Comparison of ENCODE assay signal across 8 cellular contexts in the genomic region with DNA sequence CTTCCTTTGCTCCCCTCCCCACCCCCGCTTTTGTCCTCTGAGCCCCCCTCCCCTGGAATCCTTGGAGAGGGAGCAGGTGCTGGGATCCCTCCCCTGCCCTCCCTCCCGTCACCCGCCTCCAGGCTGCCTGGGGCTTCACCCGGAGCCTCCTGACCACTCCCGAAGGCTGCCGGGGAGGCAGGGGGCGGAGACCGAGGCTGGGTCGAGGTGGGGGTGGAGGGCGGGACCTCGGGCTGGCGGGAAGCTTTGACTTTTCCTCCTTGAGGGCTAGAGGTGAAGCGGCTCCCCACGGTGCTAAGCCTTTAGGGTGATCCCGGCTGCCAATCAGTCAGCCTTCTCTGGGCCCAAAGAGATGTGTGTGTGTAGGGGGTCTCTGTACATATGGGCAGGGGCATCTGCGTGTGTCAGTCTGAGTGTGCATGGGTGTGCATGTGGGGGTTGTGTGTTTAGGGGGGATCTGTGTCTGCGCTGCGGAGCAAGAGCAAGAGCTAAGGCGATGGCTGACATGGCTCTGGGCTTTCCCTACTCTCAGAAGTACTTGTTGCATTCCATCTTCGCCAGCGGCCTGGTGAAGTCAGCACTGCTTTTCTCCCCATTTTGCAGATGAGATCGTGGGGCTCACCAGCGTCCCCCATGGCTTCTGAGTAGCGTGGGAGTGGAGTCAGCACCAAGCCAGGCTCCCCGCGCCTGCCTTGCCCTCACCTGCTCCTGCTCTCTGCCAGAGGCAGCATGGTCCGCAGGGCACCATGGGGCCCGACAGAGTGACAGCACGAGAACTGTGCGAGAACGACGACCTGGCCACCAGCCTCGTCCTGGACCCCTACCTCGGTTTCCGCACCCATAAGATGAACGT. TPM values are rescaled to one million over a fixed set of nuclear protein-coding genes. Genes with fewer than 3 reads are reported as not detected.
DNase-seq lines count a peak whose midpoint lies in the region; ATAC-seq, FAIRE-seq and TF ChIP-seq lines count a peak whose summit lies in the region.

No MANE protein-coding gene starts in this region.

- peak overlapping the region; percentile 77 for H3K4me3 ChIP-seq in BE2C (ENCODE audit: low read depth, low read length)
- H3K4me3 ChIP-seq in OCI-LY1 (ENCODE audit: low read depth, low read length, poor library complexity, severe bottlenecking): peak overlapping the region; percentile 73
- H3K4me3 ChIP-seq in pancreas: peak overlapping the region in 3 of 4 donors; percentile 14 to 62 (median 57)
- H3K4me3 ChIP-seq in urinary bladder (ENCODE audit: low read depth, low read length): peak overlapping the region; percentile 75

- H3K9me3 Mint-ChIP-seq in activated T-helper 17 cell treated with anti-CD3 and anti-CD28 coated beads, Interleukin-2, amount 50 U/mL, for 72 hours: no peaks in the 10 kb centered on the region

- H3K4me1 ChIP-seq in BE2C: peaks cover 4% of the 10 kb centered on the region
- H3K4me1 ChIP-seq in OCI-LY1 (ENCODE audit: insufficient read depth, low read length, severe bottlenecking): peaks cover 25% of the 10 kb centered on the region
- no peaks in the 10 kb centered on the region for H3K4me1 ChIP-seq in pancreas
- H3K4me1 ChIP-seq in urinary bladder (ENCODE audit: insufficient read depth): no peaks in the 10 kb centered on the region

- peak overlapping the region; percentile 89 for H3K4me3 Mint-ChIP-seq in activated T-helper 17 cell treated with anti-CD3 and anti-CD28 coated beads, Interleukin-2, amount 50 U/mL, for 72 hours

- intact Hi-C loops in pancreas (cut with DNase I): no loop called here

- H3K9ac ChIP-seq in OCI-LY1 (ENCODE audit: low read length): peak overlapping the region; percentile 85

- no peak for TF ChIP-seq CTCF in BE2C (IDR thresholded peaks at IDR 0.05; ENCODE audit: low read depth, low read length)
- no peak for TF ChIP-seq CTCF in OCI-LY1 (IDR thresholded peaks at IDR 0.05; ENCODE audit: low read length)
- no peak for TF ChIP-seq CTCF in pancreas (IDR thresholded peaks at IDR 0.05)

- H3K4me2 ChIP-seq in OCI-LY1 (ENCODE audit: low read length): peak overlapping the region; percentile 89

- FAIRE-seq in HTR-8/SVneo (lab: Jason Lieb, UNC) (peak; percentile 46), pancreas (lab: Jason Lieb, UNC) (no peak)

- H3K27me3 ChIP-seq in BE2C: no peaks in the 10 kb centered on the region
- H3K27me3 ChIP-seq in OCI-LY1 (ENCODE audit: insufficient read depth, low read length): no peaks in the 10 kb centered on the region
- no peaks in the 10 kb centered on the region for H3K27me3 ChIP-seq in pancreas

- H3K9me2 ChIP-seq in OCI-LY1 (ENCODE audit: low read depth, low read length): no peaks in the 10 kb centered on the region

- no peaks in the 10 kb centered on the region for H3F3A ChIP-seq in OCI-LY1 (ENCODE audit: insufficient read depth, low read length)

- H3K36me3 ChIP-seq in BE2C (peaks cover 9% of the 10 kb centered on the region; the same call in 1 of the 2 replicates), OCI-LY1 (ENCODE audit: insufficient read depth, low read length) (peaks cover 14% of the 10 kb centered on the region), pancreas (peaks cover 0 to 4% (median 0%) of the 10 kb centered on the region in 3 donors), urinary bladder (ENCODE audit: insufficient read depth) (no peaks in the 10 kb centered on the region)

- no peaks in the 10 kb centered on the region for H4K20me1 ChIP-seq in OCI-LY1 (ENCODE audit: insufficient read depth, low read length)

- no peak overlapping the region for H2AFZ ChIP-seq in OCI-LY1 (ENCODE audit: low read length)

- DNase-seq in BE2C: peak; percentile 83
- DNase-seq in HTR-8/SVneo (ENCODE audit: insufficient read length, low spot score): peak; percentile 58
- DNase-seq in globus pallidus (ENCODE audit: low spot score): peak; percentile 57
- DNase-seq in pancreas: peak; percentile 65 to 87 (median 81)

- peaks cover 32% of the 10 kb centered on the region for H3K36me3 Mint-ChIP-seq in activated T-helper 17 cell treated with anti-CD3 and anti-CD28 coated beads, Interleukin-2, amount 50 U/mL, for 72 hours (ENCODE audit: low read depth)

- H3K4me1 Mint-ChIP-seq in activated T-helper 17 cell treated with anti-CD3 and anti-CD28 coated beads, Interleukin-2, amount 50 U/mL, for 72 hours: peaks cover 10% of the 10 kb centered on the region

- 48 to 54% methylated on average over 36 of the region's 36 CpGs for WGBS in pancreas, 2 donors
- WGBS in urinary bladder: 46% methylated on average over 36 of the region's 36 CpGs

- H3K27ac Mint-ChIP-seq in activated T-helper 17 cell treated with anti-CD3 and anti-CD28 coated beads, Interleukin-2, amount 50 U/mL, for 72 hours: peak overlapping the region; percentile 99

- H3K9me3 ChIP-seq in BE2C: no peaks in the 10 kb centered on the region
- H3K9me3 ChIP-seq in OCI-LY1 (ENCODE audit: low read length): no peaks in the 10 kb centered on the region
- no peaks in the 10 kb centered on the region for H3K9me3 ChIP-seq in pancreas

- peaks cover 3% of the 10 kb centered on the region for H3K27me3 Mint-ChIP-seq in activated T-helper 17 cell treated with anti-CD3 and anti-CD28 coated beads, Interleukin-2, amount 50 U/mL, for 72 hours

- ATAC-seq in activated T-helper 17 cell treated with anti-CD3 and anti-CD28 coated beads, Interleukin-2, amount 50 U/mL, for 72 hours (replicated peaks): no peak
- peak in 2 of 4 donors; percentile 9 to 18 for ATAC-seq in pancreas
- ATAC-seq in GM19324 (IDR thresholded peaks at IDR 0.05; ENCODE audit: low FRiP score, unreplicated experiment): no peak

- no peaks in the 10 kb centered on the region for H3K79me2 ChIP-seq in OCI-LY1 (ENCODE audit: insufficient read depth, low read length)

- H3K27ac ChIP-seq in OCI-LY1 (ENCODE audit: low read depth, low read length, poor library complexity, severe bottlenecking): no peak overlapping the region
- no peak overlapping the region for H3K27ac ChIP-seq in pancreas
- no peak overlapping the region for H3K27ac ChIP-seq in urinary bladder (ENCODE audit: low read depth)

RNA-seq across cellular contexts. Expression of a gene that starts 1.7 kb away (rescaled TPM):
- polyA plus RNA-seq in BE2C (2012; ENCODE audit: insufficient read depth, insufficient read length, low read depth): 24.8 TPM
- total RNA-seq in activated T-helper 17 cell treated with anti-CD3 and anti-CD28 coated beads, Interleukin-2, amount 50 U/mL, for 72 hours: 10 to 100 TPM; 15.6 to 25.3 TPM
- total RNA-seq in pancreas: 10 to 100 TPM in 2 of 6 donors, 1 to 10 TPM in 4; 4.3 to 12.6 (median 6.9) TPM
- 10 to 100 TPM; 22.3 to 27.4 TPM for polyA plus RNA-seq in pancreas
- 9.3 TPM for total RNA-seq in urinary bladder
- 10.2 TPM for polyA plus RNA-seq in urinary bladder

RNA-seq across cellular contexts. Expression of a gene that starts 13.1 kb away (rescaled TPM):
- not detected for polyA plus RNA-seq in BE2C (2012; ENCODE audit: insufficient read depth, insufficient read length, low read depth)
- total RNA-seq in activated T-helper 17 cell treated with anti-CD3 and anti-CD28 coated beads, Interleukin-2, amount 50 U/mL, for 72 hours: under 1 TPM; 0.15 to 0.50 TPM
- total RNA-seq in pancreas (under 1 TPM in 1 of 6 donors, not detected in 5; 0.62 TPM), urinary bladder (not detected)
- polyA plus RNA-seq in pancreas (under 1 TPM; 0.28 to 0.42 TPM), urinary bladder (0.39 TPM)

RNA-seq across cellular contexts. Expression of a gene that starts 16.3 kb away (rescaled TPM):
- not detected for polyA plus RNA-seq in BE2C (2012; ENCODE audit: insufficient read depth, insufficient read length, low read depth)
- under 1 TPM; 0.39 to 0.56 TPM for total RNA-seq in activated T-helper 17 cell treated with anti-CD3 and anti-CD28 coated beads, Interleukin-2, amount 50 U/mL, for 72 hours
- total RNA-seq in pancreas (1 to 10 TPM in 1 of 6 donors, under 1 TPM in 2, not detected in 3; 0.32 to 1.3 (median 0.83) TPM), urinary bladder (0.48 TPM)
- polyA plus RNA-seq in pancreas (under 1 TPM in 1 of 2 donors, not detected in 1; 0.14 TPM), urinary bladder (1.7 TPM)

RNA-seq across cellular contexts. Expression of a gene that starts 21.6 kb away (rescaled TPM):
- polyA plus RNA-seq in BE2C (2012; ENCODE audit: insufficient read depth, insufficient read length, low read depth): not detected
- not detected for total RNA-seq in activated T-helper 17 cell treated with anti-CD3 and anti-CD28 coated beads, Interleukin-2, amount 50 U/mL, for 72 hours
- total RNA-seq in pancreas (not detected), urinary bladder (not detected)
- polyA plus RNA-seq in pancreas (not detected), urinary bladder (not detected)

RNA-seq across cellular contexts. Expression of a gene that starts 28.8 kb away (rescaled TPM):
- not detected for polyA plus RNA-seq in BE2C (2012; ENCODE audit: insufficient read depth, insufficient read length, low read depth)
- under 1 TPM; 0.15 to 0.95 TPM for total RNA-seq in activated T-helper 17 cell treated with anti-CD3 and anti-CD28 coated beads, Interleukin-2, amount 50 U/mL, for 72 hours
- total RNA-seq in pancreas (under 1 TPM in 3 of 6 donors, not detected in 3; 0.20 to 0.41 (median 0.37) TPM), urinary bladder (0.42 TPM)
- polyA plus RNA-seq in pancreas (under 1 TPM; 0.16 to 0.19 TPM), urinary bladder (0.53 TPM)
